In genomic region chr10:13924020-13924725, GRCh38 we compare ENCODE assay signal across 1 cellular context.
TF ChIP-seq lines count a peak whose summit lies in the region.

No MANE protein-coding gene starts in this region.

TF ChIP-seq in SK-N-SH, 30 proteins besides CTCF, POLR2A, EP300 and RAD21 (continued from another document):
- TF ChIP-seq YY1 (IDR thresholded peaks at IDR 0.05; ENCODE audit: low read depth) (peak; percentile 51; the same call in 1 of the 2 replicates), NFIC (IDR thresholded peaks at IDR 0.05; ENCODE audit: borderline replicate concordance) (peak; percentile 69), RCOR1 (IDR thresholded peaks at IDR 0.05; ENCODE audit: low read length) (no peak), FOXM1 (IDR thresholded peaks at IDR 0.05; ENCODE audit: low read depth) (no peak), PBX3 (IDR thresholded peaks at IDR 0.05) (peak; percentile 66; the same call in 1 of the 2 replicates), CHD2 (IDR thresholded peaks at IDR 0.05; ENCODE audit: low read length, partially characterized antibody) (no peak), SIN3A (IDR thresholded peaks at IDR 0.05; ENCODE audit: borderline replicate concordance, low read depth, low read length) (0 out of 2 replicates have a peak, but pooled peaks have one; percentile 38), TAF1 (IDR thresholded peaks at IDR 0.05; ENCODE audit: borderline replicate concordance, low read depth, low read length) (no peak), MAX (IDR thresholded peaks at IDR 0.05; ENCODE audit: low read depth) (peak; percentile 72), RXRA (IDR thresholded peaks at IDR 0.05; ENCODE audit: borderline replicate concordance, low read depth) (no peak), NRF1 (IDR thresholded peaks at IDR 0.05; ENCODE audit: low read depth, low read length) (no peak), RFX5 (IDR thresholded peaks at IDR 0.05; ENCODE audit: low read length) (no peak), GATA2 (CRISPR knock-in tag; IDR thresholded peaks at IDR 0.05) (no peak)
